8 cellular contexts compared by ENCODE assay signal in genomic region chr13:41457589-41458186, GRCh38. TPM values are rescaled to one million over a fixed set of nuclear protein-coding genes. Genes with fewer than 3 reads are reported as not detected.
DNase-seq lines count a peak whose midpoint lies in the region; ATAC-seq and TF ChIP-seq lines count a peak whose summit lies in the region.

No MANE protein-coding gene starts in this region.

- H3K27ac Mint-ChIP-seq in activated CD4-positive, alpha-beta T cell treated with anti-CD3 and anti-CD28 coated beads, Interleukin-2, amount 10 ng/mL, durations not matched to agents 7 days and 5 days, result peak overlapping the region; percentile 84
- no peak overlapping the region for H3K27ac Mint-ChIP-seq in nephron progenitor cell

- peak; percentile 65 for TF ChIP-seq POLR2A in GM19193 (IDR thresholded peaks at IDR 0.05; ENCODE audit: extremely low read depth, insufficient read depth, insufficient read length)

- peak; percentile 31 for DNase-seq in activated CD4-positive, alpha-beta T cell treated with anti-CD3 and anti-CD28 coated beads, Interleukin-2, amount 10 ng/mL, durations not matched to agents 7 days and 5 days
- DNase-seq in epithelial cell of esophagus (ENCODE audit: low read depth), result no peak
- peak; percentile 42 for DNase-seq in nephron progenitor cell
- DNase-seq in OCI-M1 (lab: John Stamatoyannopoulos, UW), result no peak
- no peak for DNase-seq in amniotic stem cell (lab: John Stamatoyannopoulos, UW)
- no peak for DNase-seq in NCI-H1092 treated with DMSO at 0.1 percent for 48 hours (lab: John Stamatoyannopoulos, UW)

- H3K27me3 Mint-ChIP-seq in activated CD4-positive, alpha-beta T cell treated with anti-CD3 and anti-CD28 coated beads, Interleukin-2, amount 10 ng/mL, durations not matched to agents 7 days and 5 days, result peaks cover 25% of the 10 kb centered on the region
- peaks cover 91% of the 10 kb centered on the region for H3K27me3 Mint-ChIP-seq in nephron progenitor cell (ENCODE audit: low read depth, poor library complexity)

- TF ChIP-seq CTCF in epithelial cell of esophagus (IDR thresholded peaks at IDR 0.05; ENCODE audit: insufficient read depth, low read depth, low read length, missing control alignments), result no peak
- no peak for TF ChIP-seq CTCF in nephron progenitor cell (IDR thresholded peaks at IDR 0.05)

- ATAC-seq in HG03103 (IDR thresholded peaks at IDR 0.05; ENCODE audit: low read depth, unreplicated experiment), result peak; percentile 1

- H3K4me3 Mint-ChIP-seq in activated CD4-positive, alpha-beta T cell treated with anti-CD3 and anti-CD28 coated beads, Interleukin-2, amount 10 ng/mL, durations not matched to agents 7 days and 5 days, result peak overlapping the region; percentile 76
- peak overlapping the region; percentile 74 for H3K4me3 Mint-ChIP-seq in nephron progenitor cell

- CTCF ChIA-PET in activated CD4-positive, alpha-beta T cell treated with anti-CD3 and anti-CD28 coated beads, Interleukin-2, amount 10 ng/mL, durations not matched to agents 7 days and 5 days (lab: Charles Lee), result interaction anchor here (1.0 to 3.1 kb wide), 7 partner anchors 13 to 744 kb away, joined by 3 to 27 read pairs (median 3); no protein-coding TSS in a partner anchor

- H3K4me1 Mint-ChIP-seq in activated CD4-positive, alpha-beta T cell treated with anti-CD3 and anti-CD28 coated beads, Interleukin-2, amount 10 ng/mL, durations not matched to agents 7 days and 5 days, result peaks cover 47% of the 10 kb centered on the region
- no peaks in the 10 kb centered on the region for H3K4me1 Mint-ChIP-seq in nephron progenitor cell

- H3K9me3 Mint-ChIP-seq in activated CD4-positive, alpha-beta T cell treated with anti-CD3 and anti-CD28 coated beads, Interleukin-2, amount 10 ng/mL, durations not matched to agents 7 days and 5 days, result no peaks in the 10 kb centered on the region
- H3K9me3 Mint-ChIP-seq in nephron progenitor cell, result peaks cover 10% of the 10 kb centered on the region

- H3K4me3 ChIP-seq in epithelial cell of esophagus (ENCODE audit: low read length), result peak overlapping the region; percentile 53

- POLR2A ChIA-PET in activated CD4-positive, alpha-beta T cell treated with anti-CD3 and anti-CD28 coated beads, Interleukin-2, amount 10 ng/mL, durations not matched to agents 7 days and 5 days (lab: Charles Lee), result no interaction called here

- peaks cover 32% of the 10 kb centered on the region for H3K36me3 Mint-ChIP-seq in activated CD4-positive, alpha-beta T cell treated with anti-CD3 and anti-CD28 coated beads, Interleukin-2, amount 10 ng/mL, durations not matched to agents 7 days and 5 days (ENCODE audit: low read depth)
- no peaks in the 10 kb centered on the region for H3K36me3 Mint-ChIP-seq in nephron progenitor cell (ENCODE audit: low read depth)

RNA-seq across cellular contexts. Expression of gene RGCC, which starts 0.3 kb away (rescaled TPM):
- total RNA-seq in activated CD4-positive, alpha-beta T cell treated with anti-CD3 and anti-CD28 coated beads, Interleukin-2, amount 10 ng/mL, durations not matched to agents 7 days and 5 days, result 10 to 100 TPM; 39.2 to 40.8 TPM

Comparison
In these comparisons a context has a peak if more than half of its experiments do, and no peak if none do; other contexts are left out.
1. DNase-seq: peak in activated CD4-positive, alpha-beta T cell treated with anti-CD3 and anti-CD28 coated beads, Interleukin-2, amount 10 ng/mL, durations not matched to agents 7 days and 5 days (single experiment) and nephron progenitor cell (single experiment); none in epithelial cell of esophagus (single experiment), OCI-M1 (single experiment), amniotic stem cell (single experiment) and NCI-H1092 treated with DMSO at 0.1 percent for 48 hours (single experiment).